In the genomic region with DNA sequence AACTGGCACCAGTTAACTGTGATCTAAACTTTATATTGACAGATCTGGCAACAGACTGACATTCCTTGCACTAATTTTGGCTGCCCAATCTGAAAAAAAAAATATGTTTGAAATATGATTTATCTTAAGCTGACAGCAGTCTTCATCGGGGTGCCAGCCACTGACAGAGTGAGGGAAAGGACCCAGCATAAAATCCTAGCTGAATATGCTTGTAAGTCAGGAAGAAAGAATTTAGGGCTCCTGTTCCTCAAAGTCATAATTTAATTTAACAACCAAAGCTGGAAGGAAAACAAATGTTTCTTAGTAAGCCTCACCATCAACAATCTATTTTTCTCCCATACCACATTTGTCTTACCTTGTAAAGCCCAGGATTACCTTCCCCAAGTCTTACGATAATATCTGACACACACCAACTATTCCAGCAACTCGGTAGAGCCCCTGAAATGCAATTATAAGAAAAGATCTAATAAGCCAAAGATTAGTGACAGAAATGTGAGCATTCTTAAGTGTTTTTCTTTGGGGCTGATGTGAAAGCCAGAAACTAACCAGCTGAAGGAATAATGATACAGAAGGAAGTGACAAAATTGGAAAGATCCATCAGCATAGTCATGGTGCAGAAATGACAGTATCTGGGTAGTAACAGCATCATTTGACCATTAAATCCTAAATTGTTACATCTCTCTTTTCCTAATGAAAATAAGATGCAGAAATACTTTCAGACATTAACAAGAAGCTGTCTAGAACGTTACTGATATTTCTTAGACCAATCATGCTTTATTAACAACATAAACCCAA, we compare ENCODE assay signal across 18 cellular contexts.
DNase-seq lines count a peak whose midpoint lies in the region; ATAC-seq and TF ChIP-seq lines count a peak whose summit lies in the region.
"Had no signal": no experiment of that assay in that cellular context is flagged by ENCODE, and none has a peak within 500 bp of the region (broad histone marks: within the 10 kb centered on the region; RNA-seq: fewer than 3 reads in every experiment).

No MANE protein-coding gene starts in this region.

- DNase-seq in NCI-H2171 treated with DMSO at 0.1 percent for 48 hours (lab: John Stamatoyannopoulos, UW) (peak; percentile 41), NCI-H2171 (lab: John Stamatoyannopoulos, UW) (no peak), SK-N-DZ (ENCODE audit: low spot score) (peak; percentile 82), fibroblast of villous mesenchyme (ENCODE audit: low read depth) (peak; percentile 26), DMS153 treated with DMSO at 0.1 percent for 48 hours (lab: John Stamatoyannopoulos, UW; ENCODE audit: unreplicated experiment) (no peak)
- no peak for DNase-seq in stimulated activated CD4-positive, alpha-beta T cell treated with anti-CD3 and anti-CD28 coated beads, Interleukin-4, amount 100 ng/mL, for 24 hours
- DNase-seq: DMS153, H7, Karpas-422, NCI-H1092 treated with DMSO at 0.1 percent for 48 hours, NCI-H1436, NCI-H187, NCI-H2081 treated with DMSO at 0.1 percent for 48 hours, NCI-H524 treated with DMSO at 0.1 percent for 48 hours, SHP77 treated with DMSO at 0.1 percent for 48 hours had no signal

- H3K4me3 ChIP-seq in fibroblast of villous mesenchyme (ENCODE audit: low read depth, low read length): no peak overlapping the region
- H3K4me3 ChIP-seq: SK-N-MC had no signal

- no peak for ATAC-seq in GM18861 (IDR thresholded peaks at IDR 0.05; ENCODE audit: unreplicated experiment)
- ATAC-seq: Panc1 had no signal

- no peak for TF ChIP-seq CTCF in fibroblast of villous mesenchyme (IDR thresholded peaks at IDR 0.05; ENCODE audit: insufficient read depth, low read depth, low read length)

Comparison
In these comparisons a context has a peak if more than half of its experiments do, and no peak if none do; other contexts are left out.
1. DNase-seq: peak in NCI-H2171 treated with DMSO at 0.1 percent for 48 hours (single experiment), SK-N-DZ (single experiment) and fibroblast of villous mesenchyme (single experiment); none in NCI-H2171 (single experiment), stimulated activated CD4-positive, alpha-beta T cell treated with anti-CD3 and anti-CD28 coated beads, Interleukin-4, amount 100 ng/mL, for 24 hours (single experiment) and DMS153 treated with DMSO at 0.1 percent for 48 hours (single experiment).